ENCODE assay signal across 8 cellular contexts in genomic region chr10:93893646-93894515, GRCh38. TPM values are rescaled to one million over a fixed set of nuclear protein-coding genes. Genes with fewer than 3 reads are reported as not detected.
DNase-seq lines count a peak whose midpoint lies in the region; ATAC-seq and TF ChIP-seq lines count a peak whose summit lies in the region.

Gene SLC35G1, plus strand, starts transcription at chr10:93893978. Its CDS starts 56 bp downstream, at chr10:93894034.

- H3K4me1 ChIP-seq in duodenal mucosa (ENCODE audit: control insufficient read depth in 1 of 2, insufficient read depth in 2 of 2, low read length in 2 of 2) (peaks cover 23 to 31% of the 10 kb centered on the region in 2 donors), lung (ENCODE audit: control insufficient read depth in 2 of 2, insufficient read depth in 2 of 2, low read length in 2 of 2) (no peaks in the 10 kb centered on the region)

- H3K27ac ChIP-seq in duodenal mucosa (ENCODE audit: low read depth, low read length) (no peak within 1 kb of the TSS), lung (ENCODE audit: low read depth in 1 of 2, low read length in 1 of 2) (peak within 1 kb of the TSS in 1 of 2 donors; percentile 76)

- H3K4me3 ChIP-seq in AG10803 (ENCODE audit: low read length), result peak within 1 kb of the TSS; percentile 89
- peak within 1 kb of the TSS; percentile 90 to 93 for H3K4me3 ChIP-seq in duodenal mucosa (ENCODE audit: low read depth in 1 of 2, low read length in 2 of 2)
- peak within 1 kb of the TSS; percentile 81 for H3K4me3 ChIP-seq in lung

- H3K9ac ChIP-seq in duodenal mucosa (ENCODE audit: low read depth in 1 of 2, low read length in 2 of 2), result peak within 1 kb of the TSS; percentile 53 to 90

- DNase-seq in AG10803 (ENCODE audit: low read depth) (peak; percentile 65), NCI-H446 treated with DMSO at 0.1 percent for 48 hours (lab: John Stamatoyannopoulos, UW) (peak; percentile 6), lung (ENCODE audit: low spot score) (peak; percentile 62)
- peak; percentile 50 to 60 for DNase-seq in activated CD4-positive, alpha-beta T cell treated with anti-CD3 and anti-CD28 coated beads, Interleukin-2, amount 50 U/mL, for 24 hours (ENCODE audit: low read depth in 1 of 2, low spot score in 1 of 2)
- peak; percentile 31 to 69 (median 59) for DNase-seq in stimulated activated CD4-positive, alpha-beta T cell treated with anti-CD3 and anti-CD28 coated beads, TNF-alpha, amount 100 ng/mL, for 24 hours (ENCODE audit: low read depth in 3 of 3)

- TF ChIP-seq CTCF in AG10803 (conservative IDR thresholded peaks at IDR 0.05; ENCODE audit: low read length) (no peak), lung (IDR thresholded peaks at IDR 0.05; ENCODE audit: control extremely low read depth, extremely low read depth) (no peak)

- H3K27me3 ChIP-seq in duodenal mucosa (ENCODE audit: control insufficient read depth in 1 of 2, insufficient read depth in 2 of 2, low read length in 2 of 2), result no peaks in the 10 kb centered on the region
- no peaks in the 10 kb centered on the region for H3K27me3 ChIP-seq in lung (ENCODE audit: control insufficient read depth, insufficient read depth)

- no peaks in the 10 kb centered on the region for H3K9me3 ChIP-seq in duodenal mucosa (ENCODE audit: control insufficient read depth in 1 of 2, low read length in 2 of 2)
- H3K9me3 ChIP-seq in lung (ENCODE audit: control insufficient read depth in 2 of 2, insufficient read depth in 1 of 2, low read length in 1 of 2), result no peaks in the 10 kb centered on the region

- H3K36me3 ChIP-seq in duodenal mucosa (ENCODE audit: control insufficient read depth in 1 of 2, insufficient read depth in 2 of 2, low read length in 2 of 2) (no peaks in the 10 kb centered on the region), lung (ENCODE audit: control insufficient read depth in 2 of 2, insufficient read depth in 2 of 2, low read length in 2 of 2) (no peaks in the 10 kb centered on the region)

- 0 to 1% methylated on average over 76 to 82 of the region's 82 CpGs for WGBS in lung, 2 donors

- ATAC-seq in GM18907 (IDR thresholded peaks at IDR 0.05; ENCODE audit: unreplicated experiment), result peak; percentile 91
- peak; percentile 85 for ATAC-seq in HG03103 (IDR thresholded peaks at IDR 0.05; ENCODE audit: low read depth, unreplicated experiment)
- ATAC-seq in lung (ENCODE audit: insufficient read depth, low FRiP score), result peak; percentile 94

RNA-seq across cellular contexts. Expression of gene SLC35G1, which starts in this region (rescaled TPM):
- 1 to 10 TPM; 2.0 to 3.8 TPM for total RNA-seq in lung
- 1 to 10 TPM; 1.6 to 2.1 TPM for polyA plus RNA-seq in lung

Comparison
In these comparisons a context has a peak if more than half of its experiments do, and no peak if none do; other contexts are left out.
1. DNase-seq: peak in every context shown above with its lines; median percentile 65 in AG10803; 62 in lung; 59 in stimulated activated CD4-positive, alpha-beta T cell treated with anti-CD3 and anti-CD28 coated beads, TNF-alpha, amount 100 ng/mL, for 24 hours; 55 in activated CD4-positive, alpha-beta T cell treated with anti-CD3 and anti-CD28 coated beads, Interleukin-2, amount 50 U/mL, for 24 hours; 6 in NCI-H446 treated with DMSO at 0.1 percent for 48 hours.